ENCODE assay signal across 26 cellular contexts in the genomic region with DNA sequence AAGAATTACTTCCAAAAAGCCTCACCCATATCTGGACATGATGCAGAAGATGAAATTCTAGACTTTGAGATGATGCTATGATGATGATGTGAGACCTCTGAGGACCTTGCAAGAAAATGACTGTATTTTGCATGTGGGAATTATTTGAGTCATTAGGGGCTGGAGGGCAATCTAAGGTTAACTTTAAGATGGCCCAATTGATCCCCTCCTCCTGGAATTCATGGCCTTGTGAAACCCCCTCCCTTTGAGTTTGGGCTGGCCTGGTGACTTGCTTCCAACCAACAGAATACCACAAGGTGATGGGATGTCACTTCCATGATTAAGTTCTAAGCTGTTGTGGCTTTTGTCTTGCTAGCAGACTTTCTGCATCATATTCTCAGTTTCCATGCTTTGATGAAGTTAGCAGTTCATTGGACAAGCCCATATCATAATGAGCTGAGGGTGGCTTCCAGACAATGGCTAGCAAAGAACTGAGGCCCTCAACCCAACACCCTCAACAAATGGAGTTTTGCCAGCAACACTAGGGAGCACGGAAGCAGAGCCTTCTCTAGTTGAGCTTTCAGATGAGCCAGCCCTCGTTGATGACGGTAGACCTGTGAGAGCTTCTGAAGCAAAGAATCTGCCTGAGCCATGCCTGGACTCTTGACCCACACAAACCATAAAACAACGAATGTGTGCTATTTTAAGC. TPM values are rescaled to one million over a fixed set of nuclear protein-coding genes. Genes with fewer than 3 reads are reported as not detected.
DNase-seq lines count a peak whose midpoint lies in the region; ATAC-seq and TF ChIP-seq lines count a peak whose summit lies in the region.
"Had no signal": no experiment of that assay in that cellular context is flagged by ENCODE, and none has a peak within 500 bp of the region (broad histone marks: within the 10 kb centered on the region; RNA-seq: fewer than 3 reads in every experiment).

No MANE protein-coding gene starts in this region.

- CTCF ChIA-PET in activated naive CD4-positive, alpha-beta T cell treated with anti-CD3 and anti-CD28 coated beads, Interleukin-2, amount 10 ng/mL, durations not matched to agents 7 days and 5 days (lab: Charles Lee) = interaction anchor here (1.1 kb wide), 1 partner anchor 17 kb away, joined by 4 read pairs; no protein-coding TSS in a partner anchor

- no peak for TF ChIP-seq EP300 in transverse colon (IDR thresholded peaks at IDR 0.05; ENCODE audit: low read depth)

- no peaks in the 10 kb centered on the region for H3K9me2 ChIP-seq in hepatocyte (replicated peaks; ENCODE audit: insufficient read depth)

- intact Hi-C loops in activated T-helper 1 cell treated with anti-CD3 and anti-CD28 coated beads, Interleukin-12 subunit alpha, Interleukin-12 subunit beta, Interleukin-2, Interleukin-4 antibody, amounts not matched to agents 30 ng/mL and 10 ng/mL and 1 ng/mL, durations not matched to agents 14 hours and 24 hours and 36 hours (cut with micrococcal nuclease) = no loop called here
- intact Hi-C loops in transverse colon (cut with DNase I; ENCODE audit: low total_unique reads) = no loop called here

- H3K9me3 ChIP-seq in hepatocyte (ENCODE audit: low read depth) (no peaks in the 10 kb centered on the region), transverse colon (no peaks in the 10 kb centered on the region)
- H3K9me3 ChIP-seq: ascending aorta, gastroesophageal sphincter, tibial artery had no signal

- DNase-seq in activated naive CD4-positive, alpha-beta T cell treated with anti-CD3 and anti-CD28 coated beads, Interleukin-2, amount 50 U/mL, for 72 hours (ENCODE audit: low spot score in 2 of 2) = peak; percentile 24 to 55
- DNase-seq in activated naive CD4-positive, alpha-beta T cell treated with anti-CD3 and anti-CD28 coated beads, Interleukin-2, amount 10 ng/mL, durations not matched to agents 7 days and 5 days = no peak
- DNase-seq in activated T-helper 1 cell treated with anti-CD3 and anti-CD28 coated beads, Interleukin-12 subunit alpha, Interleukin-12 subunit beta, Interleukin-2, Interleukin-4 antibody, amounts not matched to agents 30 ng/mL and 10 ng/mL and 1 ng/mL, durations not matched to agents 14 hours and 24 hours and 36 hours (ENCODE audit: low spot score) = no peak
- DNase-seq in hepatocyte (ENCODE audit: low spot score) (peak; percentile 57), transverse colon (peak; percentile 36), mesothelial cell of epicardium (ENCODE audit: low spot score in 2 of 2, unreplicated experiment in 2 of 2) (no peak), osteocyte (ENCODE audit: extremely low spot score, unreplicated experiment) (no peak)
- DNase-seq: activated CD8-positive, alpha-beta memory T cell treated with anti-CD3 and anti-CD28 coated beads for 24 hours; C1 segment of cervical spinal cord; COR-L47; DMS53; H7; hippocampal formation; NCI-H1092; NCI-H1694 treated with DMSO at 0.1 percent for 48 hours; NCI-H446; NCI-H82; tibial artery had no signal

- peaks cover 0 to 10% of the 10 kb centered on the region in 2 donors for H3K9me3 Mint-ChIP-seq in activated naive CD4-positive, alpha-beta T cell treated with anti-CD3 and anti-CD28 coated beads, Interleukin-2, amount 50 U/mL, for 72 hours
- peaks cover 2% of the 10 kb centered on the region for H3K9me3 Mint-ChIP-seq in activated naive CD4-positive, alpha-beta T cell treated with anti-CD3 and anti-CD28 coated beads, Interleukin-2, amount 10 ng/mL, durations not matched to agents 7 days and 5 days
- H3K9me3 Mint-ChIP-seq in activated T-helper 1 cell treated with anti-CD3 and anti-CD28 coated beads, Interleukin-12 subunit alpha, Interleukin-12 subunit beta, Interleukin-2, Interleukin-4 antibody, amounts not matched to agents 30 ng/mL and 10 ng/mL and 1 ng/mL, durations not matched to agents 14 hours and 24 hours and 36 hours = peaks cover 11% of the 10 kb centered on the region
- H3K9me3 Mint-ChIP-seq in mesothelial cell of epicardium (peaks cover 10% of the 10 kb centered on the region), osteocyte (ENCODE audit: unreplicated experiment) (no peaks in the 10 kb centered on the region)
- H3K9me3 Mint-ChIP-seq: nephron had no signal

- no peaks in the 10 kb centered on the region for H4K20me1 ChIP-seq in hepatocyte (ENCODE audit: insufficient read depth, poor library complexity, severe bottlenecking)

- peaks cover 29% of the 10 kb centered on the region for H3K4me1 ChIP-seq in hepatocyte (ENCODE audit: insufficient read depth)
- peaks cover 0 to 52% (median 12%) of the 10 kb centered on the region in 4 donors for H3K4me1 ChIP-seq in transverse colon

- peak; percentile 91 for ATAC-seq in activated naive CD4-positive, alpha-beta T cell treated with anti-CD3 and anti-CD28 coated beads, Interleukin-2, amount 50 U/mL, for 72 hours
- ATAC-seq: gastroesophageal sphincter had no signal

- H3K27ac ChIP-seq in hepatocyte (peak overlapping the region; percentile 85), transverse colon (peak overlapping the region in 3 of 4 donors; percentile 11 to 45 (median 24))
- H3K27ac ChIP-seq: ascending aorta, gastroesophageal sphincter, tibial artery, VCaP had no signal

- H2AFZ ChIP-seq in hepatocyte = no peak overlapping the region

- no peak for TF ChIP-seq CTCF in hepatocyte (IDR thresholded peaks at IDR 0.05; ENCODE audit: poor library complexity)
- TF ChIP-seq CTCF in transverse colon (IDR thresholded peaks at IDR 0.05) = no peak
- TF ChIP-seq CTCF in mesothelial cell of epicardium (IDR thresholded peaks at IDR 0.05; ENCODE audit: unreplicated experiment) = no peak
- no peak for TF ChIP-seq CTCF in osteocyte (IDR thresholded peaks at IDR 0.05)

- H3K27me3 ChIP-seq in hepatocyte = no peaks in the 10 kb centered on the region
- no peaks in the 10 kb centered on the region for H3K27me3 ChIP-seq in transverse colon
- H3K27me3 ChIP-seq: ascending aorta, gastroesophageal sphincter, tibial artery had no signal

- H3K36me3 ChIP-seq in hepatocyte (replicated peaks; ENCODE audit: insufficient read depth, low read depth) = no peaks in the 10 kb centered on the region
- no peaks in the 10 kb centered on the region for H3K36me3 ChIP-seq in transverse colon
- H3K36me3 ChIP-seq: ascending aorta had no signal

- TF ChIP-seq POLR2A in transverse colon (IDR thresholded peaks at IDR 0.05) = no peak

- peak overlapping the region; percentile 2 for H3K4me2 ChIP-seq in hepatocyte

- WGBS in hepatocyte (ENCODE audit: low lambda C conversion rate, missing lambda C conversion rate) = 54% methylated on average over 4 of the region's 4 CpGs
- WGBS in transverse colon (ENCODE audit: low coverage in 1 of 2), 2 donors = 20 to 52% methylated on average over 1 to 4 of the region's 4 CpGs

- in situ Hi-C loops in transverse colon (cut with MboI; ENCODE audit: low pct_ligation_motif_present in 1 of 4, low pct_unique_long_range_greater_than_20kb in 1 of 4, low sequenced_read_pairs in 3 of 4) = loop anchor here in 3 of 4 donors (25.0 kb wide), 2 partner anchors 447 to 897 kb away; partner anchors contain the start of genes BRIX1 (in 2 of the 3) and RAD1 (in 2 of the 3)

- H3K27me3 Mint-ChIP-seq in activated naive CD4-positive, alpha-beta T cell treated with anti-CD3 and anti-CD28 coated beads, Interleukin-2, amount 10 ng/mL, durations not matched to agents 7 days and 5 days = peaks cover 11% of the 10 kb centered on the region
- H3K27me3 Mint-ChIP-seq in activated T-helper 1 cell treated with anti-CD3 and anti-CD28 coated beads, Interleukin-12 subunit alpha, Interleukin-12 subunit beta, Interleukin-2, Interleukin-4 antibody, amounts not matched to agents 30 ng/mL and 10 ng/mL and 1 ng/mL, durations not matched to agents 14 hours and 24 hours and 36 hours (ENCODE audit: insufficient read depth) = no peaks in the 10 kb centered on the region
- H3K27me3 Mint-ChIP-seq in mesothelial cell of epicardium (ENCODE audit: low read depth) (no peaks in the 10 kb centered on the region), osteocyte (ENCODE audit: unreplicated experiment) (no peaks in the 10 kb centered on the region)
- H3K27me3 Mint-ChIP-seq: activated naive CD8-positive, alpha-beta T cell had no signal

- H3K4me3 ChIP-seq in hepatocyte (no peak overlapping the region), transverse colon (no peak overlapping the region)
- H3K4me3 ChIP-seq: ascending aorta, gastroesophageal sphincter, tibial artery had no signal

- H3K4me3 Mint-ChIP-seq in activated naive CD4-positive, alpha-beta T cell treated with anti-CD3 and anti-CD28 coated beads, Interleukin-2, amount 10 ng/mL, durations not matched to agents 7 days and 5 days = no peak overlapping the region
- H3K4me3 Mint-ChIP-seq in activated T-helper 1 cell treated with anti-CD3 and anti-CD28 coated beads, Interleukin-12 subunit alpha, Interleukin-12 subunit beta, Interleukin-2, Interleukin-4 antibody, amounts not matched to agents 30 ng/mL and 10 ng/mL and 1 ng/mL, durations not matched to agents 14 hours and 24 hours and 36 hours = no peak overlapping the region
- H3K4me3 Mint-ChIP-seq in mesothelial cell of epicardium = no peak overlapping the region
- H3K4me3 Mint-ChIP-seq in osteocyte (ENCODE audit: unreplicated experiment) = no peak overlapping the region
- H3K4me3 Mint-ChIP-seq: activated naive CD8-positive, alpha-beta T cell; nephron had no signal

- no peaks in the 10 kb centered on the region for H3K79me2 ChIP-seq in hepatocyte

- H3K36me3 Mint-ChIP-seq in activated naive CD4-positive, alpha-beta T cell treated with anti-CD3 and anti-CD28 coated beads, Interleukin-2, amount 50 U/mL, for 72 hours = peaks cover 3 to 12% of the 10 kb centered on the region in 2 donors
- H3K36me3 Mint-ChIP-seq in activated naive CD4-positive, alpha-beta T cell treated with anti-CD3 and anti-CD28 coated beads, Interleukin-2, amount 10 ng/mL, durations not matched to agents 7 days and 5 days = peaks cover 8% of the 10 kb centered on the region
- H3K36me3 Mint-ChIP-seq in activated T-helper 1 cell treated with anti-CD3 and anti-CD28 coated beads, Interleukin-12 subunit alpha, Interleukin-12 subunit beta, Interleukin-2, Interleukin-4 antibody, amounts not matched to agents 30 ng/mL and 10 ng/mL and 1 ng/mL, durations not matched to agents 14 hours and 24 hours and 36 hours (ENCODE audit: low read depth) = peaks cover 6% of the 10 kb centered on the region
- H3K36me3 Mint-ChIP-seq in mesothelial cell of epicardium (peaks cover 8% of the 10 kb centered on the region), osteocyte (ENCODE audit: unreplicated experiment) (peaks cover 11% of the 10 kb centered on the region)

- no peaks in the 10 kb centered on the region for H3K4me1 Mint-ChIP-seq in activated naive CD4-positive, alpha-beta T cell treated with anti-CD3 and anti-CD28 coated beads, Interleukin-2, amount 10 ng/mL, durations not matched to agents 7 days and 5 days
- peaks cover 15% of the 10 kb centered on the region for H3K4me1 Mint-ChIP-seq in activated T-helper 1 cell treated with anti-CD3 and anti-CD28 coated beads, Interleukin-12 subunit alpha, Interleukin-12 subunit beta, Interleukin-2, Interleukin-4 antibody, amounts not matched to agents 30 ng/mL and 10 ng/mL and 1 ng/mL, durations not matched to agents 14 hours and 24 hours and 36 hours (ENCODE audit: low read depth)
- H3K4me1 Mint-ChIP-seq in mesothelial cell of epicardium (no peaks in the 10 kb centered on the region), osteocyte (ENCODE audit: unreplicated experiment) (peaks cover 3% of the 10 kb centered on the region)

- no peak overlapping the region for H3K27ac Mint-ChIP-seq in activated naive CD4-positive, alpha-beta T cell treated with anti-CD3 and anti-CD28 coated beads, Interleukin-2, amount 50 U/mL, for 72 hours
- no peak overlapping the region for H3K27ac Mint-ChIP-seq in activated naive CD4-positive, alpha-beta T cell treated with anti-CD3 and anti-CD28 coated beads, Interleukin-2, amount 10 ng/mL, durations not matched to agents 7 days and 5 days
- peak overlapping the region; percentile 23 for H3K27ac Mint-ChIP-seq in activated T-helper 1 cell treated with anti-CD3 and anti-CD28 coated beads, Interleukin-12 subunit alpha, Interleukin-12 subunit beta, Interleukin-2, Interleukin-4 antibody, amounts not matched to agents 30 ng/mL and 10 ng/mL and 1 ng/mL, durations not matched to agents 14 hours and 24 hours and 36 hours
- H3K27ac Mint-ChIP-seq in mesothelial cell of epicardium = no peak overlapping the region
- no peak overlapping the region for H3K27ac Mint-ChIP-seq in osteocyte (ENCODE audit: unreplicated experiment)
- H3K27ac Mint-ChIP-seq: activated naive CD8-positive, alpha-beta T cell; nephron had no signal

RNA-seq across cellular contexts. Expression of gene AMACR, which starts 7.4 kb away (rescaled TPM):
- total RNA-seq in activated naive CD4-positive, alpha-beta T cell treated with anti-CD3 and anti-CD28 coated beads, Interleukin-2, amount 50 U/mL, for 72 hours = 1 to 10 TPM; 4.0 to 5.2 TPM
- total RNA-seq in activated T-helper 1 cell treated with anti-CD3 and anti-CD28 coated beads, Interleukin-12 subunit alpha, Interleukin-12 subunit beta, Interleukin-2, Interleukin-4 antibody, amounts not matched to agents 30 ng/mL and 10 ng/mL and 1 ng/mL, durations not matched to agents 14 hours and 24 hours and 36 hours = 6.8 and 7.1 TPM in 2 replicates
- 65.9 and 92.4 TPM in 2 replicates for total RNA-seq in hepatocyte
- 57.3 and 68.6 TPM in 2 replicates for polyA plus RNA-seq in hepatocyte
- 10 to 100 TPM; 39.1 to 88.1 (median 70.6) TPM for total RNA-seq in transverse colon
- 9.7 to 10.5 TPM (median 9.8 TPM) in 3 replicates for total RNA-seq in mesothelial cell of epicardium
- 12.8 and 13.0 TPM in 2 replicates for total RNA-seq in osteocyte

RNA-seq across cellular contexts. Expression of gene C1QTNF3, which starts 27.7 kb away (rescaled TPM):
- 1 to 10 TPM; 2.7 to 3.3 TPM for total RNA-seq in activated naive CD4-positive, alpha-beta T cell treated with anti-CD3 and anti-CD28 coated beads, Interleukin-2, amount 50 U/mL, for 72 hours
- total RNA-seq in activated T-helper 1 cell treated with anti-CD3 and anti-CD28 coated beads, Interleukin-12 subunit alpha, Interleukin-12 subunit beta, Interleukin-2, Interleukin-4 antibody, amounts not matched to agents 30 ng/mL and 10 ng/mL and 1 ng/mL, durations not matched to agents 14 hours and 24 hours and 36 hours = 1.2 and 1.8 TPM in 2 replicates
- total RNA-seq in hepatocyte (4.3 and 7.4 TPM in 2 replicates), transverse colon (10 to 100 TPM in 1 of 4 donors, 1 to 10 TPM in 3; 6.6 to 13.3 (median 7.6) TPM), mesothelial cell of epicardium (8.5 to 9.8 TPM (median 9.5 TPM) in 3 replicates), osteocyte (3.3 and 4.8 TPM in 2 replicates)
- 0.91 and 2.7 TPM in 2 replicates for polyA plus RNA-seq in hepatocyte

RNA-seq across cellular contexts. Expression of gene SLC45A2, which starts 30.8 kb away (rescaled TPM):
- under 1 TPM in 1 of 2 donors, not detected in 1; 0.33 TPM for total RNA-seq in activated naive CD4-positive, alpha-beta T cell treated with anti-CD3 and anti-CD28 coated beads, Interleukin-2, amount 50 U/mL, for 72 hours
- 0.18 TPM in 1 of 2 replicates, not detected in the other for total RNA-seq in activated T-helper 1 cell treated with anti-CD3 and anti-CD28 coated beads, Interleukin-12 subunit alpha, Interleukin-12 subunit beta, Interleukin-2, Interleukin-4 antibody, amounts not matched to agents 30 ng/mL and 10 ng/mL and 1 ng/mL, durations not matched to agents 14 hours and 24 hours and 36 hours
- total RNA-seq in hepatocyte = 1.4 TPM in 1 of 2 replicates, not detected in the other
- polyA plus RNA-seq in hepatocyte = 0.97 and 1.8 TPM in 2 replicates
- 1 to 10 TPM in 1 of 4 donors, under 1 TPM in 1, not detected in 2; 0.95 to 1.6 TPM for total RNA-seq in transverse colon
- total RNA-seq in mesothelial cell of epicardium = 0.45 to 0.63 TPM (median 0.62 TPM) in 3 replicates
- not detected in 2 replicates for total RNA-seq in osteocyte
- total RNA-seq: ascending aorta, endothelial cell of umbilical vein, M059J had no signal
- polyA plus RNA-seq: endothelial cell of umbilical vein, fibroblast of lung had no signal

Comparison
In these comparisons a context has a peak if more than half of its experiments do, and no peak if none do; other contexts are left out.
1. DNase-seq: peak in activated naive CD4-positive, alpha-beta T cell treated with anti-CD3 and anti-CD28 coated beads, Interleukin-2, amount 50 U/mL, for 72 hours (2 of 2), hepatocyte (single experiment) and transverse colon (single experiment); none in activated naive CD4-positive, alpha-beta T cell treated with anti-CD3 and anti-CD28 coated beads, Interleukin-2, amount 10 ng/mL, durations not matched to agents 7 days and 5 days (single experiment), activated T-helper 1 cell treated with anti-CD3 and anti-CD28 coated beads, Interleukin-12 subunit alpha, Interleukin-12 subunit beta, Interleukin-2, Interleukin-4 antibody, amounts not matched to agents 30 ng/mL and 10 ng/mL and 1 ng/mL, durations not matched to agents 14 hours and 24 hours and 36 hours (single experiment), mesothelial cell of epicardium (0 of 2) and osteocyte (single experiment).